11 cellular contexts compared by ENCODE assay signal in genomic region chr5:131289738-131290137, GRCh38. TPM values are rescaled to one million over a fixed set of nuclear protein-coding genes. Genes with fewer than 3 reads are reported as not detected.
A peak's percentile ranks its signal among the peaks of the same experiment; 100 is the strongest.
DNase-seq lines count a peak whose midpoint lies in the region; ATAC-seq and TF ChIP-seq lines count a peak whose summit lies in the region.
"Had no signal": no experiment of that assay in that cellular context is flagged by ENCODE, and none has a peak within 500 bp of the region (broad histone marks: within the 10 kb centered on the region; RNA-seq: fewer than 3 reads in every experiment).

No MANE protein-coding gene starts in this region.

- H3K36me3 Mint-ChIP-seq in activated T-cell treated with anti-CD3 and anti-CD28 coated beads, Interleukin-2, amount 50 U/mL, for 4 hours (ENCODE audit: insufficient read depth), result peaks cover 19% of the 10 kb centered on the region
- peaks cover 52% of the 10 kb centered on the region for H3K36me3 Mint-ChIP-seq in activated CD4-positive, alpha-beta memory T cell treated with anti-CD3 and anti-CD28 coated beads, Interleukin-2, amount 10 ng/mL, durations not matched to agents 7 days and 5 days (ENCODE audit: low read depth)
- peaks cover 30% of the 10 kb centered on the region for H3K36me3 Mint-ChIP-seq in stimulated activated naive CD8-positive, alpha-beta T cell treated with anti-CD3 and anti-CD28 coated beads, Interleukin-15, Interleukin-2, amounts not matched to agents 100 ng/mL and 50 ng/mL, for 24 hours (ENCODE audit: low read depth)

- ATAC-seq in activated T-cell treated with anti-CD3 and anti-CD28 coated beads, Interleukin-2, amount 50 U/mL, for 4 hours, result peak; percentile 77 to 78
- ATAC-seq in HG02678 (IDR thresholded peaks at IDR 0.05; ENCODE audit: unreplicated experiment), result peak; percentile 35

- H3K27ac Mint-ChIP-seq in activated CD4-positive, alpha-beta memory T cell treated with anti-CD3 and anti-CD28 coated beads, Interleukin-2, amount 10 ng/mL, durations not matched to agents 7 days and 5 days, result peak overlapping the region; percentile 93
- peak overlapping the region; percentile 94 for H3K27ac Mint-ChIP-seq in stimulated activated naive CD8-positive, alpha-beta T cell treated with anti-CD3 and anti-CD28 coated beads, Interleukin-15, Interleukin-2, amounts not matched to agents 100 ng/mL and 50 ng/mL, for 24 hours

- H3K9me3 Mint-ChIP-seq in activated T-cell treated with anti-CD3 and anti-CD28 coated beads, Interleukin-2, amount 50 U/mL, for 4 hours, result no peaks in the 10 kb centered on the region
- no peaks in the 10 kb centered on the region for H3K9me3 Mint-ChIP-seq in activated CD4-positive, alpha-beta memory T cell treated with anti-CD3 and anti-CD28 coated beads, Interleukin-2, amount 10 ng/mL, durations not matched to agents 7 days and 5 days
- no peaks in the 10 kb centered on the region for H3K9me3 Mint-ChIP-seq in stimulated activated naive CD8-positive, alpha-beta T cell treated with anti-CD3 and anti-CD28 coated beads, Interleukin-15, Interleukin-2, amounts not matched to agents 100 ng/mL and 50 ng/mL, for 24 hours

- no peak for TF ChIP-seq CTCF in ascending aorta (IDR thresholded peaks at IDR 0.05)

- no peaks in the 10 kb centered on the region for H3K9me3 ChIP-seq in ascending aorta
- H3K9me3 ChIP-seq: sigmoid colon had no signal

- DNase-seq in activated T-cell treated with anti-CD3 and anti-CD28 coated beads, Interleukin-2, amount 50 U/mL, for 4 hours, result no peak
- no peak for DNase-seq in activated T-cell treated with anti-CD3 and anti-CD28 coated beads, Interleukin-2, amount 50 U/mL, for 1 hour
- DNase-seq in activated CD4-positive, alpha-beta memory T cell treated with anti-CD3 and anti-CD28 coated beads, Interleukin-2, amount 10 ng/mL, durations not matched to agents 7 days and 5 days, result peak; percentile 40
- DNase-seq in ascending aorta (ENCODE audit: low spot score in 2 of 2), result no peak
- no peak for DNase-seq in activated CD8-positive, alpha-beta memory T cell treated with anti-CD3 and anti-CD28 coated beads for 24 hours
- no peak for DNase-seq in activated CD8-positive, alpha-beta memory T cell treated with anti-CD3 and anti-CD28 coated beads, Interleukin-2, amount 50 U/mL, for 48 hours
- DNase-seq: GDM1, NCI-H1417, sigmoid colon had no signal

- intact Hi-C loops in ascending aorta (cut with DNase I), result no loop called here

- no peaks in the 10 kb centered on the region for H3K27me3 ChIP-seq in ascending aorta
- H3K27me3 ChIP-seq: sigmoid colon had no signal

- H3K36me3 ChIP-seq in ascending aorta, result no peaks in the 10 kb centered on the region
- H3K36me3 ChIP-seq: sigmoid colon had no signal

- no peak overlapping the region for H3K27ac ChIP-seq in ascending aorta
- H3K27ac ChIP-seq: sigmoid colon had no signal

- POLR2A ChIA-PET in activated CD4-positive, alpha-beta memory T cell treated with anti-CD3 and anti-CD28 coated beads, Interleukin-2, amount 10 ng/mL, durations not matched to agents 7 days and 5 days (lab: Charles Lee), result interaction anchor here (0.6 to 3.2 kb wide), 18 partner anchors 9 to 124 kb away, joined by 3 to 43 read pairs (median 4); partner anchors contain the start of gene CDC42SE2

- H3K4me1 Mint-ChIP-seq in activated T-cell treated with anti-CD3 and anti-CD28 coated beads, Interleukin-2, amount 50 U/mL, for 4 hours (ENCODE audit: low read depth), result peaks cover 73% of the 10 kb centered on the region
- H3K4me1 Mint-ChIP-seq in activated CD4-positive, alpha-beta memory T cell treated with anti-CD3 and anti-CD28 coated beads, Interleukin-2, amount 10 ng/mL, durations not matched to agents 7 days and 5 days, result peaks cover 63% of the 10 kb centered on the region
- peaks cover 79% of the 10 kb centered on the region for H3K4me1 Mint-ChIP-seq in stimulated activated naive CD8-positive, alpha-beta T cell treated with anti-CD3 and anti-CD28 coated beads, Interleukin-15, Interleukin-2, amounts not matched to agents 100 ng/mL and 50 ng/mL, for 24 hours (ENCODE audit: low read depth)

- no peaks in the 10 kb centered on the region for H3K27me3 Mint-ChIP-seq in activated T-cell treated with anti-CD3 and anti-CD28 coated beads, Interleukin-2, amount 50 U/mL, for 4 hours (ENCODE audit: low read depth)
- H3K27me3 Mint-ChIP-seq in activated CD4-positive, alpha-beta memory T cell treated with anti-CD3 and anti-CD28 coated beads, Interleukin-2, amount 10 ng/mL, durations not matched to agents 7 days and 5 days, result no peaks in the 10 kb centered on the region
- H3K27me3 Mint-ChIP-seq in stimulated activated naive CD8-positive, alpha-beta T cell treated with anti-CD3 and anti-CD28 coated beads, Interleukin-15, Interleukin-2, amounts not matched to agents 100 ng/mL and 50 ng/mL, for 24 hours, result no peaks in the 10 kb centered on the region

- CTCF ChIA-PET in activated CD4-positive, alpha-beta memory T cell treated with anti-CD3 and anti-CD28 coated beads, Interleukin-2, amount 10 ng/mL, durations not matched to agents 7 days and 5 days (lab: Charles Lee), result interaction anchor here (0.7 to 1.4 kb wide), 10 partner anchors 12 to 128 kb away, joined by 3 to 6 read pairs (median 3); partner anchors contain the start of gene CDC42SE2

- H3K4me3 ChIP-seq in ascending aorta, result no peak overlapping the region
- H3K4me3 ChIP-seq: sigmoid colon had no signal

- peak overlapping the region; percentile 78 for H3K4me3 Mint-ChIP-seq in activated T-cell treated with anti-CD3 and anti-CD28 coated beads, Interleukin-2, amount 50 U/mL, for 4 hours
- H3K4me3 Mint-ChIP-seq in activated CD4-positive, alpha-beta memory T cell treated with anti-CD3 and anti-CD28 coated beads, Interleukin-2, amount 10 ng/mL, durations not matched to agents 7 days and 5 days, result peak overlapping the region; percentile 73
- H3K4me3 Mint-ChIP-seq in stimulated activated naive CD8-positive, alpha-beta T cell treated with anti-CD3 and anti-CD28 coated beads, Interleukin-15, Interleukin-2, amounts not matched to agents 100 ng/mL and 50 ng/mL, for 24 hours, result peak overlapping the region; percentile 66

- H3K4me1 ChIP-seq in ascending aorta, result no peaks in the 10 kb centered on the region
- H3K4me1 ChIP-seq: sigmoid colon had no signal

RNA-seq across cellular contexts. Expression of gene CDC42SE2, which starts 25.9 kb away (rescaled TPM):
- total RNA-seq in activated T-cell treated with anti-CD3 and anti-CD28 coated beads, Interleukin-2, amount 50 U/mL, for 4 hours, result 100 to 1,000 TPM in 1 of 3 donors, 10 to 100 TPM in 2; 89.3 to 103 (median 97.5) TPM
- total RNA-seq in activated CD4-positive, alpha-beta memory T cell treated with anti-CD3 and anti-CD28 coated beads, Interleukin-2, amount 10 ng/mL, durations not matched to agents 7 days and 5 days, result 100 to 1,000 TPM; 163 to 166 TPM
- 12.8 TPM for total RNA-seq in ascending aorta
